6 cellular contexts compared by ENCODE assay signal in genomic region chr1:109668123-109668800, GRCh38. TPM values are rescaled to one million over a fixed set of nuclear protein-coding genes. Genes with fewer than 3 reads are reported as not detected.
A peak's percentile ranks its signal among the peaks of the same experiment; 100 is the strongest.
DNase-seq lines count a peak whose midpoint lies in the region; ATAC-seq and TF ChIP-seq lines count a peak whose summit lies in the region.

No MANE protein-coding gene starts in this region.

- H3K27ac ChIP-seq in BLaER1 (no peak overlapping the region), right lobe of liver (no peak overlapping the region)

- H3K27ac Mint-ChIP-seq in WTC11, result no peak overlapping the region

- H4K20me1 ChIP-seq in BLaER1, result no peaks in the 10 kb centered on the region

- no peaks in the 10 kb centered on the region; the same call in 1 of the 2 replicates for H3K9me3 ChIP-seq in BLaER1
- no peaks in the 10 kb centered on the region for H3K9me3 ChIP-seq in right lobe of liver

- POLR2A ChIA-PET in WTC11 (lab: Charles Lee), result interaction anchor here (1.2 to 1.3 kb wide), 2 partner anchors 28 to 119 kb away, joined by 4 to 5 read pairs; partner anchors contain the start of gene GNAI3

- intact Hi-C loops in right lobe of liver (cut with DNase I), result no loop called here

- peaks cover 3% of the 10 kb centered on the region; the same call in 1 of the 2 replicates for H3K27me3 Mint-ChIP-seq in WTC11 (ENCODE audit: low read depth)

- CTCF ChIA-PET in WTC11 (lab: Charles Lee), result interaction anchor here (0.6 to 5.4 kb wide), 6 partner anchors 26 to 835 kb away, joined by 3 to 22 read pairs (median 4); partner anchors contain the start of gene AHCYL1

- H3K4me1 ChIP-seq in BLaER1 (peaks cover 13% of the 10 kb centered on the region), right lobe of liver (no peaks in the 10 kb centered on the region)

- TF ChIP-seq POLR2A in right lobe of liver (IDR thresholded peaks at IDR 0.05), result no peak

- H3K36me3 ChIP-seq in BLaER1 (no peaks in the 10 kb centered on the region), right lobe of liver (no peaks in the 10 kb centered on the region)

- peak overlapping the region; percentile 68 for H3K4me3 Mint-ChIP-seq in WTC11

- no peak for DNase-seq in WTC11 (ENCODE audit: low spot score)
- no peak for DNase-seq in right lobe of liver
- DNase-seq in COLO829 (ENCODE audit: low spot score), result no peak
- DNase-seq in AML-193 (lab: John Stamatoyannopoulos, UW), result no peak

- peak overlapping the region; percentile 94 for H3K4me2 ChIP-seq in BLaER1

- no peaks in the 10 kb centered on the region for H3K36me3 Mint-ChIP-seq in WTC11

- ATAC-seq in WTC11 (peak; percentile 45), right lobe of liver (peak in 1 of 4 donors; percentile 2), GM21576 (IDR thresholded peaks at IDR 0.05; ENCODE audit: unreplicated experiment) (no peak)

- no peaks in the 10 kb centered on the region for H3K27me3 ChIP-seq in BLaER1
- no peaks in the 10 kb centered on the region for H3K27me3 ChIP-seq in right lobe of liver

- 38% methylated on average over 4 of the region's 26 CpGs for WGBS in right lobe of liver (ENCODE audit: insufficient coverage, low coverage, low lambda C conversion rate, missing lambda C conversion rate)

- H3K9me3 Mint-ChIP-seq in WTC11, result peaks cover 9% of the 10 kb centered on the region

- H3K4me1 Mint-ChIP-seq in WTC11, result peaks cover 6% of the 10 kb centered on the region

- peak overlapping the region; percentile 64 for H3K4me3 ChIP-seq in BLaER1
- peak overlapping the region; percentile 28 to 31 (median 28) for H3K4me3 ChIP-seq in right lobe of liver

- H3K9ac ChIP-seq in BLaER1, result peak overlapping the region; percentile 58; the same call in 1 of the 2 replicates

- TF ChIP-seq CTCF in WTC11 (IDR thresholded peaks at IDR 0.05), result no peak
- no peak for TF ChIP-seq CTCF in right lobe of liver (IDR thresholded peaks at IDR 0.05)

TF ChIP-seq in WTC11, 78 proteins besides CTCF, POLR2A, EP300 and RAD21:
- TF ChIP-seq ZNF263 (CRISPR knock-in tag; IDR thresholded peaks at IDR 0.05; ENCODE audit: low read depth), result no peak
- TF ChIP-seq CDX4 (CRISPR knock-in tag; IDR thresholded peaks at IDR 0.05; ENCODE audit: borderline replicate concordance), result no peak
- TF ChIP-seq STAT6 (CRISPR knock-in tag; conservative IDR thresholded peaks at IDR 0.05; ENCODE audit: low read depth), result no peak
- TF ChIP-seq KAT7 (CRISPR knock-in tag; IDR thresholded peaks at IDR 0.05; ENCODE audit: borderline replicate concordance), result no peak
- no peak for TF ChIP-seq IRF2 (CRISPR knock-in tag; IDR thresholded peaks at IDR 0.05; ENCODE audit: borderline replicate concordance, low read depth)
- TF ChIP-seq MYBL2 (CRISPR knock-in tag; IDR thresholded peaks at IDR 0.05), result no peak
- TF ChIP-seq ZNF423 (CRISPR knock-in tag; IDR thresholded peaks at IDR 0.05), result no peak
- TF ChIP-seq FOXK1 (CRISPR knock-in tag; IDR thresholded peaks at IDR 0.05), result no peak

RNA-seq across cellular contexts. Expression of gene GSTM2, which starts 0.4 kb away (rescaled TPM):
- total RNA-seq in WTC11 (2021) (12.9 to 15.4 TPM (median 15.3 TPM) in 3 replicates), right lobe of liver (10 to 100 TPM in 4 of 6 experiments, 1 to 10 TPM in 2; 4.4 to 16.0 (median 12.7) TPM)

RNA-seq across cellular contexts. Expression of gene GSTM4, which starts 12.4 kb away (rescaled TPM):
- total RNA-seq in WTC11 (2021) (16.4 to 18.1 TPM (median 16.7 TPM) in 3 replicates), right lobe of liver (10 to 100 TPM; 18.5 to 32.1 (median 23.8) TPM)

RNA-seq across cellular contexts. Expression of gene GSTM1, which starts 19.4 kb away (rescaled TPM):
- total RNA-seq in WTC11 (2021) (not detected in 3 replicates), right lobe of liver (100 to 1,000 TPM in 1 of 6 experiments, 10 to 100 TPM in 2, not detected in 3; 32.1 to 248 (median 43.0) TPM)

RNA-seq across cellular contexts. Expression of gene GSTM5, which starts 43.8 kb away (rescaled TPM):
- total RNA-seq in WTC11 (2021) (0.09 to 0.16 TPM (median 0.11 TPM) in 3 replicates), right lobe of liver (under 1 TPM in 5 of 6 experiments, not detected in 1; 0.19 to 0.54 (median 0.31) TPM)

RNA-seq across cellular contexts. Expression of gene AMPD2, which starts 48.6 kb away (rescaled TPM):
- total RNA-seq in WTC11 (2021) (51.8 to 79.8 TPM (median 60.0 TPM) in 3 replicates), right lobe of liver (10 to 100 TPM; 29.1 to 59.1 (median 37.2) TPM)
